In the genomic region with DNA sequence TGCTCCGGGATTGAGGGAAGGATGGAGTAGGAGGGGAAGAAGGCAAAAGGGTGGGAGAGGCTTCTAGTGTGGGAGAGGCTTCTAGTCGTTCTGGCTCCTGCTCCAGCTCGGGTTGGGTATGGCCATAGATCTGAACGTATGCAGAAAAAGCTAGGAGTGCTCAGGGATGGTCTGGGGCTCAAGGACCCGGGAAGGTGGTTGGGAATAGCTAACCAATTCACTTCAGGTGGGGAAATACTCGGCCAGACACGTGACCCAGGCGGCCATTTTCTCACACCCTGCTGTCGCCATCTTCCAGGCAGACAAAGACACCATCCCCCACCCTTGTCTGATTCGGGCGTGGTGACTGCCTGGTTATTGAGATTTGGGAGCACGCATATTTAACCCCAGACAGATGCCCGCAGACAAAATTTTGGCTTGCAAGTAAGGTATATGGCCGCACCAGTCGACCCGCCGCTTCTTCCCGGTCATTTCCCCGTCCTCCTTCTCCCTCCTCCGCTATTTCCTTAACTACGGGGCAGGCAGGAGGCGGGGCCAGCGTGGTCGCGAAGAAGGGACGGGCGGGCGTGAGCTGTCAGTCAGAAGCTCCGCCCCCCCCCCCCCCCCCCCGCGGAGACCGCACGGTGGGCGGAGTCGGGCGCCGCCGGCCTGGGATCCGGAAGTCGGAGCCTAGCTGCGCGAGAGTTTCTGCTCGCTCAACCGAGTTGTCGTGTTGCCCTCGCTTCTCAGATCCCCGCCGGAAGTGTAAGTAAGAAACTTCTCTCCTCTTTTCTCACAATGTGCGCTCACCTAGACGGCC, we compare ENCODE assay signal across 1 cellular context.
TF ChIP-seq lines count a peak whose summit lies in the region.

A gene with protein sequence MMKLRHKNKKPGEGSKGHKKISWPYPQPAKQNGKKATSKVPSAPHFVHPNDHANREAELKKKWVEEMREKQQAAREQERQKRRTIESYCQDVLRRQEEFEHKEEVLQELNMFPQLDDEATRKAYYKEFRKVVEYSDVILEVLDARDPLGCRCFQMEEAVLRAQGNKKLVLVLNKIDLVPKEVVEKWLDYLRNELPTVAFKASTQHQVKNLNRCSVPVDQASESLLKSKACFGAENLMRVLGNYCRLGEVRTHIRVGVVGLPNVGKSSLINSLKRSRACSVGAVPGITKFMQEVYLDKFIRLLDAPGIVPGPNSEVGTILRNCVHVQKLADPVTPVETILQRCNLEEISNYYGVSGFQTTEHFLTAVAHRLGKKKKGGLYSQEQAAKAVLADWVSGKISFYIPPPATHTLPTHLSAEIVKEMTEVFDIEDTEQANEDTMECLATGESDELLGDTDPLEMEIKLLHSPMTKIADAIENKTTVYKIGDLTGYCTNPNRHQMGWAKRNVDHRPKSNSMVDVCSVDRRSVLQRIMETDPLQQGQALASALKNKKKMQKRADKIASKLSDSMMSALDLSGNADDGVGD (plus strand): TSS at position 661 of the 799 bp plus-strand sequence. CDS start 2,348 bp downstream, outside the sequence.

TF ChIP-seq in HepG2, 621 proteins besides CTCF, POLR2A, EP300 and RAD21 (continued from another document and continues in another):
- no peak for TF ChIP-seq PAWR (CRISPR knock-in tag; IDR thresholded peaks at IDR 0.05; ENCODE audit: borderline replicate concordance)
- TF ChIP-seq ARNT (IDR thresholded peaks at IDR 0.05), result no peak
- TF ChIP-seq THAP11 (CRISPR knock-in tag; IDR thresholded peaks at IDR 0.05), result no peak
- TF ChIP-seq NAIF1 (CRISPR knock-in tag; IDR thresholded peaks at IDR 0.05; ENCODE audit: borderline replicate concordance), result no peak
- no peak for TF ChIP-seq KLF13 (CRISPR knock-in tag; IDR thresholded peaks at IDR 0.05)
- no peak for TF ChIP-seq MIXL1 (CRISPR knock-in tag; IDR thresholded peaks at IDR 0.05)
- TF ChIP-seq ZNF3 (CRISPR knock-in tag; IDR thresholded peaks at IDR 0.05), result no peak
- no peak for TF ChIP-seq ZNF24 (IDR thresholded peaks at IDR 0.05)
- no peak for TF ChIP-seq PLRG1 (conservative IDR thresholded peaks at IDR 0.05)
- no peak for TF ChIP-seq ZNF350 (CRISPR knock-in tag; IDR thresholded peaks at IDR 0.05; ENCODE audit: borderline replicate concordance, low read depth)
- no peak for TF ChIP-seq MXI1 (IDR thresholded peaks at IDR 0.05; ENCODE audit: borderline replicate concordance, low read depth, low read length)
- TF ChIP-seq, protein P1, sequence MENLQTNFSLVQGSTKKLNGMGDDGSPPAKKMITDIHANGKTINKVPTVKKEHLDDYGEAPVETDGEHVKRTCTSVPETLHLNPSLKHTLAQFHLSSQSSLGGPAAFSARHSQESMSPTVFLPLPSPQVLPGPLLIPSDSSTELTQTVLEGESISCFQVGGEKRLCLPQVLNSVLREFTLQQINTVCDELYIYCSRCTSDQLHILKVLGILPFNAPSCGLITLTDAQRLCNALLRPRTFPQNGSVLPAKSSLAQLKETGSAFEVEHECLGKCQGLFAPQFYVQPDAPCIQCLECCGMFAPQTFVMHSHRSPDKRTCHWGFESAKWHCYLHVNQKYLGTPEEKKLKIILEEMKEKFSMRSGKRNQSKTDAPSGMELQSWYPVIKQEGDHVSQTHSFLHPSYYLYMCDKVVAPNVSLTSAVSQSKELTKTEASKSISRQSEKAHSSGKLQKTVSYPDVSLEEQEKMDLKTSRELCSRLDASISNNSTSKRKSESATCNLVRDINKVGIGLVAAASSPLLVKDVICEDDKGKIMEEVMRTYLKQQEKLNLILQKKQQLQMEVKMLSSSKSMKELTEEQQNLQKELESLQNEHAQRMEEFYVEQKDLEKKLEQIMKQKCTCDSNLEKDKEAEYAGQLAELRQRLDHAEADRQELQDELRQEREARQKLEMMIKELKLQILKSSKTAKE (CRISPR knock-in tag; IDR thresholded peaks at IDR 0.05; ENCODE audit: borderline replicate concordance), result no peak
- TF ChIP-seq, protein P2, sequence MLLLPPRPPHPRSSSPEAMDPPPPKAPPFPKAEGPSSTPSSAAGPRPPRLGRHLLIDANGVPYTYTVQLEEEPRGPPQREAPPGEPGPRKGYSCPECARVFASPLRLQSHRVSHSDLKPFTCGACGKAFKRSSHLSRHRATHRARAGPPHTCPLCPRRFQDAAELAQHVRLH (CRISPR knock-in tag; IDR thresholded peaks at IDR 0.05; ENCODE audit: borderline replicate concordance, low read depth), result no peak
- TF ChIP-seq MEIS1 (CRISPR knock-in tag; IDR thresholded peaks at IDR 0.05; ENCODE audit: borderline replicate concordance), result no peak
- TF ChIP-seq IRF2 (CRISPR knock-in tag; IDR thresholded peaks at IDR 0.05), result 0 out of 2 replicates have a peak, but pooled peaks have one; percentile 13
- no peak for TF ChIP-seq ZNF878 (CRISPR knock-in tag; IDR thresholded peaks at IDR 0.05)
- TF ChIP-seq, protein P3, sequence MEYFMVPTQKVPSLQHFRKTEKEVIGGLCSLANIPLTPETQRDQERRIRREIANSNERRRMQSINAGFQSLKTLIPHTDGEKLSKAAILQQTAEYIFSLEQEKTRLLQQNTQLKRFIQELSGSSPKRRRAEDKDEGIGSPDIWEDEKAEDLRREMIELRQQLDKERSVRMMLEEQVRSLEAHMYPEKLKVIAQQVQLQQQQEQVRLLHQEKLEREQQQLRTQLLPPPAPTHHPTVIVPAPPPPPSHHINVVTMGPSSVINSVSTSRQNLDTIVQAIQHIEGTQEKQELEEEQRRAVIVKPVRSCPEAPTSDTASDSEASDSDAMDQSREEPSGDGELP (IDR thresholded peaks at IDR 0.05; ENCODE audit: borderline replicate concordance, low read depth), result no peak
- no peak for TF ChIP-seq ZNF776 (CRISPR knock-in tag; IDR thresholded peaks at IDR 0.05)
- TF ChIP-seq FOXO1 (CRISPR knock-in tag; IDR thresholded peaks at IDR 0.05), result no peak
- TF ChIP-seq, protein P4, sequence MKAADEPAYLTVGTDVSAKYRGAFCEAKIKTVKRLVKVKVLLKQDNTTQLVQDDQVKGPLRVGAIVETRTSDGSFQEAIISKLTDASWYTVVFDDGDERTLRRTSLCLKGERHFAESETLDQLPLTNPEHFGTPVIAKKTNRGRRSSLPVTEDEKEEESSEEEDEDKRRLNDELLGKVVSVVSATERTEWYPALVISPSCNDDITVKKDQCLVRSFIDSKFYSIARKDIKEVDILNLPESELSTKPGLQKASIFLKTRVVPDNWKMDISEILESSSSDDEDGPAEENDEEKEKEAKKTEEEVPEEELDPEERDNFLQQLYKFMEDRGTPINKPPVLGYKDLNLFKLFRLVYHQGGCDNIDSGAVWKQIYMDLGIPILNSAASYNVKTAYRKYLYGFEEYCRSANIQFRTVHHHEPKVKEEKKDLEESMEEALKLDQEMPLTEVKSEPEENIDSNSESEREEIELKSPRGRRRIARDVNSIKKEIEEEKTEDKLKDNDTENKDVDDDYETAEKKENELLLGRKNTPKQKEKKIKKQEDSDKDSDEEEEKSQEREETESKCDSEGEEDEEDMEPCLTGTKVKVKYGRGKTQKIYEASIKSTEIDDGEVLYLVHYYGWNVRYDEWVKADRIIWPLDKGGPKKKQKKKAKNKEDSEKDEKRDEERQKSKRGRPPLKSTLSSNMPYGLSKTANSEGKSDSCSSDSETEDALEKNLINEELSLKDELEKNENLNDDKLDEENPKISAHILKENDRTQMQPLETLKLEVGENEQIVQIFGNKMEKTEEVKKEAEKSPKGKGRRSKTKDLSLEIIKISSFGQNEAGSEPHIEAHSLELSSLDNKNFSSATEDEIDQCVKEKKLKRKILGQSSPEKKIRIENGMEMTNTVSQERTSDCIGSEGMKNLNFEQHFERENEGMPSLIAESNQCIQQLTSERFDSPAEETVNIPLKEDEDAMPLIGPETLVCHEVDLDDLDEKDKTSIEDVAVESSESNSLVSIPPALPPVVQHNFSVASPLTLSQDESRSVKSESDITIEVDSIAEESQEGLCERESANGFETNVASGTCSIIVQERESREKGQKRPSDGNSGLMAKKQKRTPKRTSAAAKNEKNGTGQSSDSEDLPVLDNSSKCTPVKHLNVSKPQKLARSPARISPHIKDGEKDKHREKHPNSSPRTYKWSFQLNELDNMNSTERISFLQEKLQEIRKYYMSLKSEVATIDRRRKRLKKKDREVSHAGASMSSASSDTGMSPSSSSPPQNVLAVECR (CRISPR knock-in tag; IDR thresholded peaks at IDR 0.05; ENCODE audit: borderline replicate concordance), result no peak
- no peak for TF ChIP-seq TCF7L2 (IDR thresholded peaks at IDR 0.05; ENCODE audit: low read depth, low read length)
- no peak for TF ChIP-seq NR2F6 (IDR thresholded peaks at IDR 0.05)
- TF ChIP-seq NR2F6 (CRISPR knock-in tag; IDR thresholded peaks at IDR 0.05), result no peak
- TF ChIP-seq, protein P5, sequence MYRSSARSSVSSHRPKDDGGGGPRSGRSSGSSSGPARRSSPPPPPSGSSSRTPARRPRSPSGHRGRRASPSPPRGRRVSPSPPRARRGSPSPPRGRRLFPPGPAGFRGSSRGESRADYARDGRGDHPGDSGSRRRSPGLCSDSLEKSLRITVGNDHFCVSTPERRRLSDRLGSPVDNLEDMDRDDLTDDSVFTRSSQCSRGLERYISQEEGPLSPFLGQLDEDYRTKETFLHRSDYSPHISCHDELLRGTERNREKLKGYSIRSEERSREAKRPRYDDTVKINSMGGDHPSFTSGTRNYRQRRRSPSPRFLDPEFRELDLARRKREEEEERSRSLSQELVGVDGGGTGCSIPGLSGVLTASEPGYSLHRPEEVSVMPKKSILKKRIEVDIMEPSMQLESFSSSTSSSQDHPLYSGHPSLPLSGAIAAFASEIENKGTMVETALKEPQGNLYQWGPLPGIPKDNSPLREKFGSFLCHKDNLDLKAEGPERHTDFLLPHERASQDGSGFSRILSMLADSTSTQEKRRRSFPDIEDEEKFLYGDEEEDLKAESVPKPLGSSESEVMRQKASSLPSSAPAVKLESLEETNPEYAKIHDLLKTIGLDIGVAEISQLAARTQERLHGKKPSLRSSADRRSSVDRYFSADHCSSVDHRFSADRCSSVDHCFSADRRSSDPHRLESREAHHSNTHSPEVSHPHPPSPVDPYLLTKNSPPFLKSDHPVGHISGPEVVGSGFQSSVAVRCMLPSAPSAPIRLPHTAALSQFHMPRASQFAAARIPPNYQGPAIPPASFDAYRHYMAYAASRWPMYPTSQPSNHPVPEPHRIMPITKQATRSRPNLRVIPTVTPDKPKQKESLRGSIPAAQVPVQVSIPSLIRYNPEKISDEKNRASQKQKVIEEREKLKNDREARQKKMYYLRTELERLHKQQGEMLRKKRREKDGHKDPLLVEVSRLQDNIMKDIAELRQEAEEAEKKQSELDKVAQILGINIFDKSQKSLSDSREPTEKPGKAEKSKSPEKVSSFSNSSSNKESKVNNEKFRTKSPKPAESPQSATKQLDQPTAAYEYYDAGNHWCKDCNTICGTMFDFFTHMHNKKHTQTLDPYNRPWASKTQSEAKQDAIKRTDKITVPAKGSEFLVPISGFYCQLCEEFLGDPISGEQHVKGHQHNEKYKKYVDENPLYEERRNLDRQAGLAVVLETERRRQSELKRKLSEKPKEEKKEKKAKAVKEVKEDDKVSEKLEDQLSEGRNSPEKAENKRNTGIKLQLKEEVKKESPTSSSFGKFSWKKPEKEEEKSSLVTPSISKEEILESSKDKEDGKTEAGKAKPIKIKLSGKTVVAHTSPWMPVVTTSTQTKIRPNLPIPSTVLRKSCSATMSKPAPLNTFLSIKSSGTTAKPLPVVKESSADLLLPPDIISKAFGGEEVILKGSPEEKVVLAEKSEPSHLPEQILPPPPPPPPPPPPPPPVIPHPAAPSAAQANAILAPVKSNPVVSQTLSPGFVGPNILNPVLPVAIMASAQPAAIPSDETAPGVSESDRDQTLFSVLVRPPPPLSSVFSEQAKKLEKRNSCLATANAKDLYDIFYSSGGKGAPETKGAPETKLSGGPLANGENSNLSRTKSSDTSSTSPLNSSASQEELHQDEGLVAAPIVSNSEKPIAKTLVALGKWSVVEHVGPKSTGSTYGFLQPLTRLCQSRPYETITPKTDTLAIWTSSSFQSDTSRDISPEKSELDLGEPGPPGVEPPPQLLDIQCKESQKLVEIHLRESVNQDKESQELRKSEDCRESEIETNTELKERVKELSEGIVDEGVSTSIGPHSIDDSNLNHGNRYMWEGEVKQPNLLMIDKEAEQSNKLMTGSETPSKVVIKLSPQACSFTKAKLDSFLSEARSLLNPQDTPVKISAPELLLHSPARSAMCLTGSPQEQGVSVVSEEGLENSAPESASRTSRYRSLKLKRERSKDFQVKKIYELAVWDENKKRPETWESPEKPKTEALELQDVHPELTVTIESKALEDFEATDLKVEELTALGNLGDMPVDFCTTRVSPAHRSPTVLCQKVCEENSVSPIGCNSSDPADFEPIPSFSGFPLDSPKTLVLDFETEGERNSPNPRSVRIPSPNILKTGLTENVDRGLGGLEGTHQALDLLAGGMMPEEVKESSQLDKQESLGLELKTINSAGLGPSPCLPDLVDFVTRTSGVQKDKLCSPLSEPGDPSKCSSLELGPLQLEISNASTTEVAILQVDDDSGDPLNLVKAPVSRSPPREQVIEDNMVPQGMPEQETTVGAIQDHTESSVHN (CRISPR knock-in tag; IDR thresholded peaks at IDR 0.05), result no peak
- TF ChIP-seq CCAR2 (optimal IDR thresholded peaks at IDR 0.05; ENCODE audit: low read depth, low read length), result no peak
- TF ChIP-seq GABPB1 (CRISPR knock-in tag; IDR thresholded peaks at IDR 0.05), result peak; percentile 75
- TF ChIP-seq, protein P6, sequence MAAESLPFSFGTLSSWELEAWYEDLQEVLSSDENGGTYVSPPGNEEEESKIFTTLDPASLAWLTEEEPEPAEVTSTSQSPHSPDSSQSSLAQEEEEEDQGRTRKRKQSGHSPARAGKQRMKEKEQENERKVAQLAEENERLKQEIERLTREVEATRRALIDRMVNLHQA (CRISPR knock-in tag; IDR thresholded peaks at IDR 0.05), result no peak
- no peak for TF ChIP-seq ZNF34 (CRISPR knock-in tag; IDR thresholded peaks at IDR 0.05; ENCODE audit: borderline replicate concordance)
- TF ChIP-seq, protein P7, sequence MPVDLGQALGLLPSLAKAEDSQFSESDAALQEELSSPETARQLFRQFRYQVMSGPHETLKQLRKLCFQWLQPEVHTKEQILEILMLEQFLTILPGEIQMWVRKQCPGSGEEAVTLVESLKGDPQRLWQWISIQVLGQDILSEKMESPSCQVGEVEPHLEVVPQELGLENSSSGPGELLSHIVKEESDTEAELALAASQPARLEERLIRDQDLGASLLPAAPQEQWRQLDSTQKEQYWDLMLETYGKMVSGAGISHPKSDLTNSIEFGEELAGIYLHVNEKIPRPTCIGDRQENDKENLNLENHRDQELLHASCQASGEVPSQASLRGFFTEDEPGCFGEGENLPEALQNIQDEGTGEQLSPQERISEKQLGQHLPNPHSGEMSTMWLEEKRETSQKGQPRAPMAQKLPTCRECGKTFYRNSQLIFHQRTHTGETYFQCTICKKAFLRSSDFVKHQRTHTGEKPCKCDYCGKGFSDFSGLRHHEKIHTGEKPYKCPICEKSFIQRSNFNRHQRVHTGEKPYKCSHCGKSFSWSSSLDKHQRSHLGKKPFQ (CRISPR knock-in tag; IDR thresholded peaks at IDR 0.05; ENCODE audit: insufficient replicate concordance), result no peak
- no peak for TF ChIP-seq MTA3 (CRISPR knock-in tag; IDR thresholded peaks at IDR 0.05)
